17 cellular contexts compared by ENCODE assay signal in genomic region chr18:70415823-70416488, GRCh38.
DNase-seq lines count a peak whose midpoint lies in the region; ATAC-seq, FAIRE-seq and TF ChIP-seq lines count a peak whose summit lies in the region.
"Had no signal": no experiment of that assay in that cellular context is flagged by ENCODE, and none has a peak within 500 bp of the region (broad histone marks: within the 10 kb centered on the region; RNA-seq: fewer than 3 reads in every experiment).

No MANE protein-coding gene starts in this region.

- TF ChIP-seq CTCF in K562 (IDR thresholded peaks at IDR 0.05 in 2 of 3, conservative IDR thresholded peaks at IDR 0.05 in 1 of 3; ENCODE audit: insufficient read depth in 2 of 3, low read depth in 1 of 3, low read length in 3 of 3) (no peak), left lung (IDR thresholded peaks at IDR 0.05) (no peak), GM20000 (IDR thresholded peaks at IDR 0.05; ENCODE audit: extremely low read depth, missing control alignments) (no peak)

- POLR2A ChIA-PET in K562 (lab: Yijun Ruan, JAX), result no interaction called here

- H3K4me3 ChIP-seq in K562 (no peak overlapping the region), left lung (no peak overlapping the region)
- H3K4me3 ChIP-seq: lower lobe of right lung, psoas muscle had no signal

- in situ Hi-C loops in K562 (cut with MboI), result no loop called here

- H4K20me1 ChIP-seq in K562 (replicated peaks; ENCODE audit: control insufficient read depth, insufficient read depth, low read length), result no peaks in the 10 kb centered on the region

- no peaks in the 10 kb centered on the region for H3K9me3 ChIP-seq in K562 (replicated peaks; ENCODE audit: control insufficient read depth, insufficient read depth, low read depth, low read length)
- no peaks in the 10 kb centered on the region for H3K9me3 ChIP-seq in left lung
- H3K9me3 ChIP-seq: lower lobe of right lung, psoas muscle had no signal

- no peak for FAIRE-seq in K562 (lab: Jason Lieb, UNC)
- FAIRE-seq: GM19239 had no signal

- DNase-seq in DMS 273 treated with DMSO at 0.1 percent for 48 hours (lab: John Stamatoyannopoulos, UW), result peak; percentile 44
- peak; percentile 49 for DNase-seq in NCI-H2171 (lab: John Stamatoyannopoulos, UW)
- DNase-seq in K562 (ENCODE audit: extremely low read depth in 1 of 4, low spot score in 3 of 4), result no peak
- DNase-seq in left lung, result no peak
- DNase-seq in GM20000 (ENCODE audit: low spot score), result no peak
- DNase-seq in H4 (ENCODE audit: low spot score), result no peak
- no peak for DNase-seq in NCI-H146 treated with DMSO at 0.1 percent for 48 hours (lab: John Stamatoyannopoulos, UW; ENCODE audit: unreplicated experiment)
- DNase-seq: activated naive CD8-positive, alpha-beta T cell treated with anti-CD3 and anti-CD28 coated beads for 36 hours; activated T-cell treated with anti-CD3 and anti-CD28 coated beads, Interleukin-2, amount 50 U/mL, for 4 hours; foreskin melanocyte; lower lobe of right lung; psoas muscle; stimulated activated CD4-positive, alpha-beta T cell treated with anti-CD3 and anti-CD28 coated beads, Interleukin-12 subunit alpha, Interleukin-12 subunit beta, amount 100 ng/mL, for 4 hours; stimulated activated naive CD4-positive, alpha-beta T cell treated with Interleukin-2 at 50 U/mL for 16 hours had no signal

- intact Hi-C loops in K562 (cut with micrococcal nuclease), result no loop called here
- intact Hi-C loops in left lung (cut with DNase I), result no loop called here

- CTCF ChIA-PET in K562 (lab: Yijun Ruan, JAX; ENCODE audit: low intra/inter-chr PET ratio), result no interaction called here

- TF ChIP-seq RAD21 in K562 (CRISPR knock-in tag; conservative IDR thresholded peaks at IDR 0.05 in 1 of 2, IDR thresholded peaks at IDR 0.05 in 1 of 2), result no peak

- no TSS peak for BruUV-seq in K562 (replicated peaks; lab: Mats Ljungman, UMichigan)

- no peaks in the 10 kb centered on the region; a peak in 2 of 5 replicates for H3K4me1 ChIP-seq in K562 (replicated peaks in 1 of 2; ENCODE audit: control insufficient read depth in 2 of 2, insufficient read depth in 2 of 2, low read length in 2 of 2)
- H3K4me1 ChIP-seq in left lung, result peaks cover 0 to 14% of the 10 kb centered on the region in 2 donors

- TF ChIP-seq EP300 in K562 (IDR thresholded peaks at IDR 0.05; ENCODE audit: low read length), result no peak

- no peaks in the 10 kb centered on the region for H3K9me1 ChIP-seq in K562 (ENCODE audit: control insufficient read depth, insufficient read depth, low read length)

- H3K27me3 ChIP-seq in K562 (ENCODE audit: control insufficient read depth in 2 of 2, insufficient read depth in 2 of 2, low read length in 2 of 2) (peaks cover 4 to 5% of the 10 kb centered on the region in 2 experiments; a peak in 3 of 5 replicates), left lung (no peaks in the 10 kb centered on the region)

- no peaks in the 10 kb centered on the region for H3K79me2 ChIP-seq in K562 (ENCODE audit: control insufficient read depth, insufficient read depth, low read length)

- ATAC-seq in K562 (0 out of 3 replicates have a peak, but pooled peaks have one; percentile 20), left lung (peak; percentile 68), HG03342 (IDR thresholded peaks at IDR 0.05; ENCODE audit: unreplicated experiment) (no peak)
- ATAC-seq: activated T-cell treated with anti-CD3 and anti-CD28 coated beads, Interleukin-2, amount 50 U/mL, for 4 hours; psoas muscle had no signal

- no peak for TF ChIP-seq POLR2A in K562 (conservative IDR thresholded peaks at IDR 0.05)

- no peak overlapping the region for H3K9ac ChIP-seq in K562 (ENCODE audit: insufficient read depth in 1 of 2, low read depth in 2 of 2, low read length in 2 of 2)

- H3K36me3 ChIP-seq in K562 (ENCODE audit: control insufficient read depth, insufficient read depth, low read length), result no peaks in the 10 kb centered on the region
- no peaks in the 10 kb centered on the region for H3K36me3 ChIP-seq in left lung
- H3K36me3 ChIP-seq: lower lobe of right lung had no signal

- no peak overlapping the region for H3K27ac ChIP-seq in K562 (ENCODE audit: extremely low read depth, low read depth, low read length)
- H3K27ac ChIP-seq in left lung, result no peak overlapping the region
- H3K27ac ChIP-seq: HL-60, lower lobe of right lung, psoas muscle had no signal

- no peak overlapping the region for H2AFZ ChIP-seq in K562 (ENCODE audit: low read depth, low read length)

- 18% methylated on average over 12 of the region's 13 CpGs for WGBS in K562 (ENCODE audit: insufficient coverage, low coverage, missing lambda C conversion rate)

- H3K4me2 ChIP-seq in K562 (ENCODE audit: insufficient read depth, low read length), result no peak overlapping the region

TF ChIP-seq in K562, 482 proteins besides CTCF, POLR2A, EP300 and RAD21:
- TF ChIP-seq ZNF395 (CRISPR knock-in tag; IDR thresholded peaks at IDR 0.05), result no peak
- no peak for TF ChIP-seq ZNF224 (CRISPR knock-in tag; IDR thresholded peaks at IDR 0.05)
- no peak for TF ChIP-seq ZNF24 (IDR thresholded peaks at IDR 0.05)
- TF ChIP-seq EHMT2 (IDR thresholded peaks at IDR 0.05), result no peak
- TF ChIP-seq IFI16 (CRISPR knock-in tag; IDR thresholded peaks at IDR 0.05), result no peak
- no peak for TF ChIP-seq ZBTB17 (CRISPR knock-in tag; IDR thresholded peaks at IDR 0.05)

Comparison
In these comparisons a context has a peak if more than half of its experiments do, and no peak if none do; other contexts are left out.
1. DNase-seq: peak in DMS 273 treated with DMSO at 0.1 percent for 48 hours (single experiment) and NCI-H2171 (single experiment); none in K562 (0 of 4), left lung (0 of 2), GM20000 (single experiment), H4 (single experiment) and NCI-H146 treated with DMSO at 0.1 percent for 48 hours (single experiment).